35 cellular contexts compared by ENCODE assay signal in the genomic region with DNA sequence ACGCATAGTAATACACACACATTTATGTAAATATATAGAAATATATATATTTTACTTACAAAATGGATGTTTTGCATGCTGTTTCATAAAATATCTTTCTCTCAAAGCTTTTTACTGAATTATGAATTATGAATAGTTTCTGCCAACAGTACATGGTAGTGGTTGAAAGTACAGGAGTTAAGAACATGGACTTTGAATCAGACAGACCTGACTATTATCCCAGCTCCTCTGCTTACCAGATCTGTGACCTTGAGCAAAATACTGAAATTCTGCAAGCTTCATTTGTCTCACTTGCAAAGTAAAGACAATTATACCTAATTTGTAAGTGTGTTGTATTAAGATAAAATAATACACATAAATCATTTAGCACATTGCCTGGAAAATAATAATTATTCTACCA.
DNase-seq lines count a peak whose midpoint lies in the region; ATAC-seq, FAIRE-seq and TF ChIP-seq lines count a peak whose summit lies in the region.
"Had no signal": no experiment of that assay in that cellular context is flagged by ENCODE, and none has a peak within 500 bp of the region (broad histone marks: within the 10 kb centered on the region; RNA-seq: fewer than 3 reads in every experiment).

No MANE protein-coding gene starts in this region.

- H4K20me1 ChIP-seq in HepG2 (ENCODE audit: insufficient read depth, low read length), result no peaks in the 10 kb centered on the region
- H4K20me1 ChIP-seq: BLaER1; BLaER1 treated with 17β-estradiol and CSF1 and Interleukin-3, amounts not matched to agents 10 nM and 100 nM had no signal

- ATAC-seq in HepG2 (peak; percentile 39; the same call in 1 of the 3 replicates), right lobe of liver (no peak), left lobe of liver (peak; percentile 44), GM21576 (IDR thresholded peaks at IDR 0.05; ENCODE audit: unreplicated experiment) (no peak)
- ATAC-seq: A549; CD8-positive, alpha-beta T cell had no signal

- H3K9me3 ChIP-seq in HepG2 (ENCODE audit: low read length), result no peaks in the 10 kb centered on the region
- no peaks in the 10 kb centered on the region for H3K9me3 ChIP-seq in right lobe of liver
- H3K9me3 ChIP-seq: A549; BE2C; BLaER1; BLaER1 treated with 17β-estradiol and CSF1 and Interleukin-3, amounts not matched to agents 10 nM and 100 nM; Caco-2 had no signal

- no peaks in the 10 kb centered on the region for H3K79me2 ChIP-seq in HepG2 (ENCODE audit: insufficient read depth, low read length)

- no peak for TF ChIP-seq RAD21 in HepG2 (CRISPR knock-in tag; IDR thresholded peaks at IDR 0.05)

- H3K4me1 ChIP-seq in HepG2 (ENCODE audit: insufficient read depth, low read length), result peaks cover 69% of the 10 kb centered on the region
- peaks cover 0 to 23% (median 6%) of the 10 kb centered on the region in 4 donors for H3K4me1 ChIP-seq in right lobe of liver
- H3K4me1 ChIP-seq: A549; BE2C; BLaER1; BLaER1 treated with 17β-estradiol and CSF1 and Interleukin-3, amounts not matched to agents 10 nM and 100 nM had no signal

- 91% methylated on average over 1 of the region's 1 CpG for WGBS in HepG2 (ENCODE audit: low lambda C conversion rate)
- 91% methylated on average over 1 of the region's 1 CpG for WGBS in right lobe of liver (ENCODE audit: insufficient coverage, low coverage, low lambda C conversion rate, missing lambda C conversion rate)

- peak; percentile 55 for DNase-seq in HepG2 (ENCODE audit: low spot score)
- DNase-seq in right lobe of liver, result no peak
- DNase-seq in NCI-H69 (lab: John Stamatoyannopoulos, UW), result peak; percentile 10
- no peak for DNase-seq in left lobe of liver (ENCODE audit: low spot score)
- DNase-seq in iPS-NIHi11 (ENCODE audit: low spot score), result no peak
- no peak for DNase-seq in OCI-M1 (lab: John Stamatoyannopoulos, UW)
- DNase-seq: 8988T; ACHN; AML-193; BE2C; C1 segment of cervical spinal cord; Caco-2; Calu3; CD4-positive, alpha-beta memory T cell; CD4-positive, alpha-beta T cell; CD4-positive, CD25-positive, alpha-beta regulatory T cell; CD8-positive, alpha-beta memory T cell; CD8-positive, alpha-beta T cell; COR-L47; DMS 273 treated with DMSO at 0.1 percent for 48 hours; DMS153; DMS53; DMS79; DMS79 treated with DMSO at 0.1 percent for 48 hours; DND-41; EL had no signal

- no peak overlapping the region for H3K4me3 ChIP-seq in HepG2 (replicated peaks in 1 of 3; ENCODE audit: insufficient read depth in 1 of 3, low read depth in 2 of 3, low read length in 3 of 3)
- H3K4me3 ChIP-seq in right lobe of liver, result no peak overlapping the region
- H3K4me3 ChIP-seq: A549; BLaER1; BLaER1 treated with 17β-estradiol and CSF1 and Interleukin-3, amounts not matched to agents 10 nM and 100 nM had no signal

- peak in 1 of 2 experiments; percentile 53; a peak in 1 of 4 replicates for TF ChIP-seq EP300 in HepG2 (IDR thresholded peaks at IDR 0.05; ENCODE audit: low read depth in 2 of 2, low read length in 2 of 2)
- TF ChIP-seq EP300 in HepG2 (CRISPR knock-in tag; IDR thresholded peaks at IDR 0.05; ENCODE audit: borderline replicate concordance), result no peak

- no peak overlapping the region for H3K9ac ChIP-seq in HepG2 (ENCODE audit: insufficient read depth, low read depth, low read length)
- H3K9ac ChIP-seq: BLaER1; BLaER1 treated with 17β-estradiol and CSF1 and Interleukin-3, amounts not matched to agents 10 nM and 100 nM had no signal

- no peaks in the 10 kb centered on the region for H3K27me3 ChIP-seq in HepG2 (ENCODE audit: control insufficient read depth in 1 of 2, insufficient read depth in 2 of 2, low read length in 2 of 2)
- H3K27me3 ChIP-seq in right lobe of liver, result no peaks in the 10 kb centered on the region
- H3K27me3 ChIP-seq: BE2C; BLaER1; BLaER1 treated with 17β-estradiol and CSF1 and Interleukin-3, amounts not matched to agents 10 nM and 100 nM had no signal

- CTCF ChIA-PET in HepG2 (lab: Yijun Ruan, JAX; ENCODE audit: low intra/inter-chr PET ratio, low total read pairs), result no interaction called here

- intact Hi-C loops in HepG2 (cut with micrococcal nuclease; ENCODE audit: unreplicated experiment) (no loop called here), right lobe of liver (cut with DNase I) (no loop called here)

- no TSS peak for BruUV-seq in HepG2 (replicated peaks; lab: Mats Ljungman, UMichigan)

- in situ Hi-C loops in HepG2 (cut with HindIII; ENCODE audit: extremely low pct_ligation_motif_present, low pct_unique_long_range_greater_than_20kb), result no loop called here

- no peak for TF ChIP-seq POLR2A in HepG2 (IDR thresholded peaks at IDR 0.05; ENCODE audit: insufficient read depth in 1 of 2, low read depth in 2 of 2, low read length in 2 of 2)
- no peak for TF ChIP-seq POLR2A in right lobe of liver (IDR thresholded peaks at IDR 0.05)

- no peak overlapping the region for H3K27ac ChIP-seq in HepG2 (ENCODE audit: extremely low read length, insufficient read depth, low read length)
- H3K27ac ChIP-seq in right lobe of liver, result no peak overlapping the region
- H3K27ac ChIP-seq: 22Rv1; A549; BLaER1; BLaER1 treated with 17β-estradiol and CSF1 and Interleukin-3, amounts not matched to agents 10 nM and 100 nM; C4-2B had no signal

- POLR2A ChIA-PET in HepG2 (lab: Yijun Ruan, JAX), result interaction anchor here (0.7 to 1.5 kb wide), 3 partner anchors 8 to 19 kb away, joined by 3 to 5 read pairs (median 4); no protein-coding TSS in a partner anchor

- FAIRE-seq in HepG2 (lab: Jason Lieb, UNC) (no peak), islet of Langerhans (lab: Jason Lieb, UNC) (peak; percentile 53)
- FAIRE-seq: A204.1, A549, D721Med had no signal

- no peaks in the 10 kb centered on the region for H3K36me3 ChIP-seq in HepG2 (replicated peaks in 1 of 2; ENCODE audit: control insufficient read depth in 1 of 2, insufficient read depth in 2 of 2, low read length in 2 of 2)
- H3K36me3 ChIP-seq in right lobe of liver, result no peaks in the 10 kb centered on the region
- H3K36me3 ChIP-seq: BE2C; BLaER1; BLaER1 treated with 17β-estradiol and CSF1 and Interleukin-3, amounts not matched to agents 10 nM and 100 nM had no signal

- TF ChIP-seq CTCF in HepG2 (CRISPR knock-in tag; IDR thresholded peaks at IDR 0.05) (no peak), right lobe of liver (IDR thresholded peaks at IDR 0.05) (no peak)

- no peak overlapping the region for H3K4me2 ChIP-seq in HepG2 (ENCODE audit: low read depth, low read length)
- H3K4me2 ChIP-seq: A549; BLaER1; BLaER1 treated with 17β-estradiol and CSF1 and Interleukin-3, amounts not matched to agents 10 nM and 100 nM had no signal

- no peak overlapping the region for H2AFZ ChIP-seq in HepG2 (ENCODE audit: low read length)

TF ChIP-seq in HepG2, 621 proteins besides CTCF, POLR2A, EP300 and RAD21 (continues in another document):
- peak; percentile 53; the same call in 1 of the 2 replicates for TF ChIP-seq HNF4G (IDR thresholded peaks at IDR 0.05; ENCODE audit: borderline replicate concordance, low read depth, low read length)
- TF ChIP-seq HNF4G (CRISPR knock-in tag; IDR thresholded peaks at IDR 0.05; ENCODE audit: borderline replicate concordance, low read depth), result no peak
- no peak for TF ChIP-seq ZNF10 (CRISPR knock-in tag; IDR thresholded peaks at IDR 0.05; ENCODE audit: borderline replicate concordance, low read depth)
- no peak for TF ChIP-seq SOX13 (IDR thresholded peaks at IDR 0.05)
- peak in 1 of 2 experiments; percentile 64; a peak in 2 of 4 replicates for TF ChIP-seq SOX13 (CRISPR knock-in tag; conservative IDR thresholded peaks at IDR 0.05 in 1 of 2, IDR thresholded peaks at IDR 0.05 in 1 of 2)
- TF ChIP-seq HNF4A (CRISPR knock-in tag; IDR thresholded peaks at IDR 0.05), result peak; percentile 85
- TF ChIP-seq GFI1 (CRISPR knock-in tag; IDR thresholded peaks at IDR 0.05; ENCODE audit: borderline replicate concordance), result no peak
- peak; percentile 55; the same call in 1 of the 2 replicates for TF ChIP-seq GATAD2A (CRISPR knock-in tag; IDR thresholded peaks at IDR 0.05)
- TF ChIP-seq, protein P1, sequence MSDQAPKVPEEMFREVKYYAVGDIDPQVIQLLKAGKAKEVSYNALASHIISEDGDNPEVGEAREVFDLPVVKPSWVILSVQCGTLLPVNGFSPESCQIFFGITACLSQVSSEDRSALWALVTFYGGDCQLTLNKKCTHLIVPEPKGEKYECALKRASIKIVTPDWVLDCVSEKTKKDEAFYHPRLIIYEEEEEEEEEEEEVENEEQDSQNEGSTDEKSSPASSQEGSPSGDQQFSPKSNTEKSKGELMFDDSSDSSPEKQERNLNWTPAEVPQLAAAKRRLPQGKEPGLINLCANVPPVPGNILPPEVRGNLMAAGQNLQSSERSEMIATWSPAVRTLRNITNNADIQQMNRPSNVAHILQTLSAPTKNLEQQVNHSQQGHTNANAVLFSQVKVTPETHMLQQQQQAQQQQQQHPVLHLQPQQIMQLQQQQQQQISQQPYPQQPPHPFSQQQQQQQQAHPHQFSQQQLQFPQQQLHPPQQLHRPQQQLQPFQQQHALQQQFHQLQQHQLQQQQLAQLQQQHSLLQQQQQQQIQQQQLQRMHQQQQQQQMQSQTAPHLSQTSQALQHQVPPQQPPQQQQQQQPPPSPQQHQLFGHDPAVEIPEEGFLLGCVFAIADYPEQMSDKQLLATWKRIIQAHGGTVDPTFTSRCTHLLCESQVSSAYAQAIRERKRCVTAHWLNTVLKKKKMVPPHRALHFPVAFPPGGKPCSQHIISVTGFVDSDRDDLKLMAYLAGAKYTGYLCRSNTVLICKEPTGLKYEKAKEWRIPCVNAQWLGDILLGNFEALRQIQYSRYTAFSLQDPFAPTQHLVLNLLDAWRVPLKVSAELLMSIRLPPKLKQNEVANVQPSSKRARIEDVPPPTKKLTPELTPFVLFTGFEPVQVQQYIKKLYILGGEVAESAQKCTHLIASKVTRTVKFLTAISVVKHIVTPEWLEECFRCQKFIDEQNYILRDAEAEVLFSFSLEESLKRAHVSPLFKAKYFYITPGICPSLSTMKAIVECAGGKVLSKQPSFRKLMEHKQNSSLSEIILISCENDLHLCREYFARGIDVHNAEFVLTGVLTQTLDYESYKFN (CRISPR knock-in tag; conservative IDR thresholded peaks at IDR 0.05), result 0 out of 2 replicates have a peak, but pooled peaks have one; percentile 17
- no peak for TF ChIP-seq TEAD3 (CRISPR knock-in tag; optimal IDR thresholded peaks at IDR 0.05; ENCODE audit: borderline replicate concordance)
- no peak for TF ChIP-seq TBL1XR1 (IDR thresholded peaks at IDR 0.05; ENCODE audit: borderline replicate concordance, low read length, partially characterized antibody)
- TF ChIP-seq MAFG (CRISPR knock-in tag; IDR thresholded peaks at IDR 0.05), result no peak
- TF ChIP-seq POLR2AphosphoS5 (IDR thresholded peaks at IDR 0.05; ENCODE audit: low read depth, low read length), result no peak
- TF ChIP-seq NCOR1 (IDR thresholded peaks at IDR 0.05; ENCODE audit: borderline replicate concordance, low read length), result peak; percentile 72; the same call in 1 of the 2 replicates

Comparison
In these comparisons a context has a peak if more than half of its experiments do, and no peak if none do; other contexts are left out.
1. ATAC-seq: peak in HepG2 (single experiment) and left lobe of liver (single experiment); none in right lobe of liver (0 of 4) and GM21576 (single experiment).
2. DNase-seq: peak in HepG2 (single experiment) and NCI-H69 (single experiment); none in right lobe of liver (0 of 3), left lobe of liver (single experiment), iPS-NIHi11 (single experiment) and OCI-M1 (single experiment).